ENCODE assay signal across 1 cellular context in genomic region chr18:6598657-6599056, GRCh38.
TF ChIP-seq lines count a peak whose summit lies in the region.

No MANE protein-coding gene starts in this region.

TF ChIP-seq in WTC11, 78 proteins besides CTCF, POLR2A, EP300 and RAD21 (continued from another document):
- no peak for TF ChIP-seq AFF4 (CRISPR knock-in tag; IDR thresholded peaks at IDR 0.05; ENCODE audit: borderline replicate concordance)
- TF ChIP-seq MXD4 (CRISPR knock-in tag; IDR thresholded peaks at IDR 0.05; ENCODE audit: borderline replicate concordance) = no peak
- TF ChIP-seq ZNF425 (CRISPR knock-in tag; conservative IDR thresholded peaks at IDR 0.05) = no peak
- TF ChIP-seq PRDM15 (CRISPR knock-in tag; IDR thresholded peaks at IDR 0.05) = no peak
- TF ChIP-seq CREM (CRISPR knock-in tag; IDR thresholded peaks at IDR 0.05) = no peak
- TF ChIP-seq CDX4 (CRISPR knock-in tag; IDR thresholded peaks at IDR 0.05; ENCODE audit: borderline replicate concordance) = no peak
- no peak for TF ChIP-seq ZBTB21 (CRISPR knock-in tag; IDR thresholded peaks at IDR 0.05; ENCODE audit: borderline replicate concordance)
